ENCODE assay signal across 18 cellular contexts in genomic region chr1:245105815-245106410, GRCh38. TPM values are rescaled to one million over a fixed set of nuclear protein-coding genes. Genes with fewer than 3 reads are reported as not detected.
"Had no signal": no experiment of that assay in that cellular context is flagged by ENCODE, and none has a peak within 500 bp of the region (broad histone marks: within the 10 kb centered on the region; RNA-seq: fewer than 3 reads in every experiment).

No MANE protein-coding gene starts in this region.

- H3K9me3 ChIP-seq: spleen, thoracic aorta, upper lobe of left lung had no signal

- H3K4me1 ChIP-seq: spleen, upper lobe of left lung had no signal

- H3K27ac ChIP-seq: spleen, thoracic aorta, upper lobe of left lung, WERI-Rb-1 had no signal

- ATAC-seq: activated CD8-positive, alpha-beta memory T cell treated with anti-CD3 and anti-CD28 coated beads, Interleukin-2, amount 10 ng/mL, durations not matched to agents 7 days and 5 days; activated CD8-positive, alpha-beta T cell treated with anti-CD3 and anti-CD28 coated beads for 36 hours; activated naive CD8-positive, alpha-beta T cell treated with anti-CD3 and anti-CD28 coated beads, Interleukin-2, amount 50 U/mL, for 24 hours; T-cell had no signal

- DNase-seq: activated CD4-positive, alpha-beta T cell treated with anti-CD3 and anti-CD28 coated beads, Interleukin-2, amount 10 ng/mL, durations not matched to agents 7 days and 5 days; activated CD4-positive, CD25-positive, alpha-beta regulatory T cell treated with anti-CD3 and anti-CD28 coated beads, Interleukin-2, amount 50 U/mL, for 72 hours; activated CD8-positive, alpha-beta memory T cell treated with anti-CD3 and anti-CD28 coated beads, Interleukin-2, amount 10 ng/mL, durations not matched to agents 7 days and 5 days; activated CD8-positive, alpha-beta T cell treated with anti-CD3 and anti-CD28 coated beads for 36 hours; activated gamma-delta T cell; activated naive CD4-positive, alpha-beta T cell treated with anti-CD3 and anti-CD28 coated beads, Interleukin-2, amount 50 U/mL, for 16 hours; activated naive CD8-positive, alpha-beta T cell treated with anti-CD3 and anti-CD28 coated beads, Interleukin-2, amount 50 U/mL, for 24 hours; activated T-cell treated with anti-CD3 and anti-CD28 coated beads for 4 hours; anterior cingulate cortex; effector memory CD4-positive, alpha-beta T cell; hippocampal formation; spleen; stimulated activated CD4-positive, alpha-beta T cell treated with anti-CD3 and anti-CD28 coated beads, Interleukin-4, amount 100 ng/mL, for 1 hour; stimulated activated naive CD4-positive, alpha-beta T cell; T-cell; upper lobe of left lung; WERI-Rb-1 had no signal

- H3K27me3 ChIP-seq: spleen, upper lobe of left lung had no signal

- H3K4me3 ChIP-seq: spleen, thoracic aorta, upper lobe of left lung had no signal

- H3K36me3 ChIP-seq: spleen, thoracic aorta, upper lobe of left lung, WERI-Rb-1 had no signal

RNA-seq across cellular contexts. Expression of gene KIF26B, which starts 48.9 kb away (rescaled TPM):
- total RNA-seq: activated CD4-positive, alpha-beta T cell treated with anti-CD3 and anti-CD28 coated beads, Interleukin-2, amount 10 ng/mL, durations not matched to agents 7 days and 5 days had no signal
